In genomic region chr17:2689411-2690164, GRCh38 we compare ENCODE assay signal across 2 cellular contexts.
TF ChIP-seq lines count a peak whose summit lies in the region.

No MANE protein-coding gene starts in this region.

TF ChIP-seq in A549, 52 proteins besides CTCF, POLR2A, EP300 and RAD21 (continued from another document):
- TF ChIP-seq TFCP2L1 (CRISPR knock-in tag; IDR thresholded peaks at IDR 0.05) (no peak), TP53 (CRISPR knock-in tag; IDR thresholded peaks at IDR 0.05) (no peak), KDM5A (IDR thresholded peaks at IDR 0.05) (no peak), CBX2 (IDR thresholded peaks at IDR 0.05; ENCODE audit: borderline replicate concordance, low read depth) (no peak)

TF ChIP-seq in GM12878, 131 proteins besides CTCF, POLR2A, EP300 and RAD21:
- no peak for TF ChIP-seq MLLT1 (IDR thresholded peaks at IDR 0.05)
- no peak for TF ChIP-seq NFXL1 (IDR thresholded peaks at IDR 0.05; ENCODE audit: borderline replicate concordance)
- no peak for TF ChIP-seq MTA2 (IDR thresholded peaks at IDR 0.05; ENCODE audit: low read depth)
- 0 out of 3 replicates have a peak, but pooled peaks have one; percentile 4 for TF ChIP-seq POU2F2 (IDR thresholded peaks at IDR 0.05; ENCODE audit: borderline replicate concordance, low read depth, low read length)
